17 cellular contexts compared by ENCODE assay signal in genomic region chr17:64090144-64090543, GRCh38. TPM values are rescaled to one million over a fixed set of nuclear protein-coding genes. Genes with fewer than 3 reads are reported as not detected.
A peak's percentile ranks its signal among the peaks of the same experiment; 100 is the strongest.
DNase-seq lines count a peak whose midpoint lies in the region; ATAC-seq and TF ChIP-seq lines count a peak whose summit lies in the region.
"Had no signal": no experiment of that assay in that cellular context is flagged by ENCODE, and none has a peak within 500 bp of the region (broad histone marks: within the 10 kb centered on the region; RNA-seq: fewer than 3 reads in every experiment).

No MANE protein-coding gene starts in this region.

- H4K20me1 ChIP-seq in MM.1S (ENCODE audit: insufficient read depth, low read length) (no peaks in the 10 kb centered on the region), GM23338 (replicated peaks; ENCODE audit: insufficient read depth) (no peaks in the 10 kb centered on the region)

- peaks cover 26% of the 10 kb centered on the region for H3K4me1 Mint-ChIP-seq in activated naive CD8-positive, alpha-beta T cell (ENCODE audit: low read depth)
- peaks cover 14% of the 10 kb centered on the region for H3K4me1 Mint-ChIP-seq in activated naive CD8-positive, alpha-beta T cell treated with anti-CD3 and anti-CD28 coated beads for 36 hours
- H3K4me1 Mint-ChIP-seq in activated naive CD8-positive, alpha-beta T cell treated with anti-CD3 and anti-CD28 coated beads, Interleukin-2, amount 50 U/mL, for 24 hours = peaks cover 55% of the 10 kb centered on the region
- peaks cover 80% of the 10 kb centered on the region for H3K4me1 Mint-ChIP-seq in stimulated activated effector memory CD8-positive, alpha-beta T cell treated with anti-CD3 and anti-CD28 coated beads, Interleukin-12 subunit alpha, Interleukin-12 subunit beta, amount 100 ng/mL, for 72 hours
- H3K4me1 Mint-ChIP-seq in GM23338 = peaks cover 8% of the 10 kb centered on the region; the same call in 2 of the 3 replicates

- H3K4me1 ChIP-seq in MM.1S (ENCODE audit: low read length) (peaks cover 95% of the 10 kb centered on the region), GM23338 (ENCODE audit: insufficient read depth) (peaks cover 11% of the 10 kb centered on the region)
- H3K4me1 ChIP-seq: BE2C had no signal

- H3K9me3 ChIP-seq in MM.1S (replicated peaks; ENCODE audit: insufficient read depth, low read length) = no peaks in the 10 kb centered on the region
- H3K9me3 ChIP-seq: BE2C, Caco-2 had no signal

- H3K27me3 ChIP-seq in MM.1S (replicated peaks; ENCODE audit: insufficient read depth, low read length) = no peaks in the 10 kb centered on the region
- no peaks in the 10 kb centered on the region for H3K27me3 ChIP-seq in GM23338 (ENCODE audit: insufficient read depth)
- H3K27me3 ChIP-seq: BE2C had no signal

- H3K9me3 Mint-ChIP-seq in activated naive CD8-positive, alpha-beta T cell (ENCODE audit: low read depth) = no peaks in the 10 kb centered on the region
- no peaks in the 10 kb centered on the region for H3K9me3 Mint-ChIP-seq in activated naive CD8-positive, alpha-beta T cell treated with anti-CD3 and anti-CD28 coated beads for 36 hours
- H3K9me3 Mint-ChIP-seq in activated naive CD8-positive, alpha-beta T cell treated with anti-CD3 and anti-CD28 coated beads, Interleukin-2, amount 50 U/mL, for 24 hours = no peaks in the 10 kb centered on the region
- H3K9me3 Mint-ChIP-seq in stimulated activated effector memory CD8-positive, alpha-beta T cell treated with anti-CD3 and anti-CD28 coated beads, Interleukin-12 subunit alpha, Interleukin-12 subunit beta, amount 100 ng/mL, for 72 hours = no peaks in the 10 kb centered on the region
- H3K9me3 Mint-ChIP-seq in GM23338 = no peaks in the 10 kb centered on the region
- H3K9me3 Mint-ChIP-seq: H9 had no signal

- no peaks in the 10 kb centered on the region for H3K27me3 Mint-ChIP-seq in activated naive CD8-positive, alpha-beta T cell
- H3K27me3 Mint-ChIP-seq in activated naive CD8-positive, alpha-beta T cell treated with anti-CD3 and anti-CD28 coated beads for 36 hours = no peaks in the 10 kb centered on the region
- no peaks in the 10 kb centered on the region for H3K27me3 Mint-ChIP-seq in activated naive CD8-positive, alpha-beta T cell treated with anti-CD3 and anti-CD28 coated beads, Interleukin-2, amount 50 U/mL, for 24 hours
- H3K27me3 Mint-ChIP-seq in GM23338 (ENCODE audit: insufficient read depth, low read depth, poor library complexity) = no peaks in the 10 kb centered on the region

- H3K4me3 Mint-ChIP-seq in activated naive CD8-positive, alpha-beta T cell = no peak overlapping the region
- H3K4me3 Mint-ChIP-seq in activated naive CD8-positive, alpha-beta T cell treated with anti-CD3 and anti-CD28 coated beads for 36 hours = no peak overlapping the region
- no peak overlapping the region for H3K4me3 Mint-ChIP-seq in activated naive CD8-positive, alpha-beta T cell treated with anti-CD3 and anti-CD28 coated beads, Interleukin-2, amount 50 U/mL, for 24 hours
- peak overlapping the region; percentile 3 for H3K4me3 Mint-ChIP-seq in stimulated activated effector memory CD8-positive, alpha-beta T cell treated with anti-CD3 and anti-CD28 coated beads, Interleukin-12 subunit alpha, Interleukin-12 subunit beta, amount 100 ng/mL, for 72 hours
- no peak overlapping the region for H3K4me3 Mint-ChIP-seq in GM23338
- H3K4me3 Mint-ChIP-seq: H9 had no signal

- H3K9ac ChIP-seq in MM.1S (ENCODE audit: low read length) = peak overlapping the region; percentile 74

- H3K9me2 ChIP-seq in MM.1S (replicated peaks; ENCODE audit: insufficient read depth, low read length) = no peaks in the 10 kb centered on the region
- no peaks in the 10 kb centered on the region for H3K9me2 ChIP-seq in GM23338 (ENCODE audit: insufficient read depth)

- peaks cover 76% of the 10 kb centered on the region for H3F3A ChIP-seq in MM.1S (ENCODE audit: insufficient read depth, low read length)
- H3F3A ChIP-seq in GM23338 (replicated peaks; ENCODE audit: low read depth) = no peaks in the 10 kb centered on the region

- H3K27ac ChIP-seq in MM.1S (ENCODE audit: low read length) (peak overlapping the region; percentile 98), GM23338 (ENCODE audit: low read depth) (no peak overlapping the region)

- ATAC-seq in activated naive CD8-positive, alpha-beta T cell treated with anti-CD3 and anti-CD28 coated beads, Interleukin-2, amount 50 U/mL, for 24 hours = no peak
- ATAC-seq in stimulated activated effector memory CD8-positive, alpha-beta T cell treated with anti-CD3 and anti-CD28 coated beads, Interleukin-12 subunit alpha, Interleukin-12 subunit beta, amount 100 ng/mL, for 72 hours = no peak
- no peak for ATAC-seq in HG03354 (IDR thresholded peaks at IDR 0.05; ENCODE audit: poor library complexity, severe bottlenecking, unreplicated experiment)
- ATAC-seq in GM23338 = no peak
- ATAC-seq: HepG2, Panc1, Right ventricle myocardium inferior had no signal

- peaks cover 19% of the 10 kb centered on the region for H3K36me3 ChIP-seq in MM.1S (replicated peaks; ENCODE audit: insufficient read depth, low read length)
- H3K36me3 ChIP-seq in GM23338 (ENCODE audit: insufficient read depth) = no peaks in the 10 kb centered on the region
- H3K36me3 ChIP-seq: BE2C had no signal

- TF ChIP-seq CTCF in MM.1S (IDR thresholded peaks at IDR 0.05; ENCODE audit: low read length) = no peak
- TF ChIP-seq CTCF in GM23338 (conservative IDR thresholded peaks at IDR 0.05; ENCODE audit: low read depth in 2 of 2) = no peak

- peak overlapping the region; percentile 12 for H3K27ac Mint-ChIP-seq in activated naive CD8-positive, alpha-beta T cell
- no peak overlapping the region for H3K27ac Mint-ChIP-seq in activated naive CD8-positive, alpha-beta T cell treated with anti-CD3 and anti-CD28 coated beads for 36 hours
- peak overlapping the region; percentile 21 for H3K27ac Mint-ChIP-seq in activated naive CD8-positive, alpha-beta T cell treated with anti-CD3 and anti-CD28 coated beads, Interleukin-2, amount 50 U/mL, for 24 hours
- no peak overlapping the region for H3K27ac Mint-ChIP-seq in stimulated activated effector memory CD8-positive, alpha-beta T cell treated with anti-CD3 and anti-CD28 coated beads, Interleukin-12 subunit alpha, Interleukin-12 subunit beta, amount 100 ng/mL, for 72 hours
- no peak overlapping the region for H3K27ac Mint-ChIP-seq in GM23338
- H3K27ac Mint-ChIP-seq: H9 had no signal

- H2AFZ ChIP-seq in MM.1S (ENCODE audit: low read length) = no peak overlapping the region
- H2AFZ ChIP-seq in GM23338 = no peak overlapping the region

- peaks cover 11% of the 10 kb centered on the region for H3K36me3 Mint-ChIP-seq in activated naive CD8-positive, alpha-beta T cell
- H3K36me3 Mint-ChIP-seq in activated naive CD8-positive, alpha-beta T cell treated with anti-CD3 and anti-CD28 coated beads for 36 hours = peaks cover 2% of the 10 kb centered on the region
- peaks cover 8% of the 10 kb centered on the region for H3K36me3 Mint-ChIP-seq in activated naive CD8-positive, alpha-beta T cell treated with anti-CD3 and anti-CD28 coated beads, Interleukin-2, amount 50 U/mL, for 24 hours (ENCODE audit: low read depth)
- H3K36me3 Mint-ChIP-seq in stimulated activated effector memory CD8-positive, alpha-beta T cell treated with anti-CD3 and anti-CD28 coated beads, Interleukin-12 subunit alpha, Interleukin-12 subunit beta, amount 100 ng/mL, for 72 hours = peaks cover 57% of the 10 kb centered on the region
- H3K36me3 Mint-ChIP-seq in GM23338 (ENCODE audit: low read depth) = no peaks in the 10 kb centered on the region

- H3K79me2 ChIP-seq in MM.1S (ENCODE audit: low read length) = peaks cover 100% of the 10 kb centered on the region
- H3K79me2 ChIP-seq in GM23338 (replicated peaks; ENCODE audit: insufficient read depth) = no peaks in the 10 kb centered on the region

- H3K4me3 ChIP-seq in MM.1S (ENCODE audit: low read length) = no peak overlapping the region
- H3K4me3 ChIP-seq in GM23338 = no peak overlapping the region

- DNase-seq in activated naive CD8-positive, alpha-beta T cell treated with anti-CD3 and anti-CD28 coated beads for 36 hours = no peak
- no peak for DNase-seq in MM.1S
- DNase-seq in activated naive CD8-positive, alpha-beta T cell treated with anti-CD3 and anti-CD28 coated beads, Interleukin-2, amount 50 U/mL, for 24 hours = no peak
- no peak for DNase-seq in stimulated activated effector memory CD8-positive, alpha-beta T cell treated with anti-CD3 and anti-CD28 coated beads, Interleukin-12 subunit alpha, Interleukin-12 subunit beta, amount 100 ng/mL, for 72 hours (ENCODE audit: low spot score in 2 of 2)
- DNase-seq in GM23338 (ENCODE audit: low spot score) = no peak
- DNase-seq: BE2C, Caco-2, H9, Karpas-422, NCI-H1105 treated with DMSO at 0.1 percent for 48 hours, NCI-H187, NCI-H774 had no signal

- H3K4me2 ChIP-seq in MM.1S (ENCODE audit: low read depth, low read length) (peak overlapping the region; percentile 82; the same call in 1 of the 2 replicates), GM23338 (no peak overlapping the region)

TF ChIP-seq in GM23338, 12 proteins besides CTCF, POLR2A, EP300 and RAD21:
- TF ChIP-seq ZNF114 (CRISPR knock-in tag; IDR thresholded peaks at IDR 0.05) (no peak), ETS1 (IDR thresholded peaks at IDR 0.05) (no peak), ZNF331 (CRISPR knock-in tag; IDR thresholded peaks at IDR 0.05; ENCODE audit: low read depth) (no peak), NANOG (IDR thresholded peaks at IDR 0.05; ENCODE audit: borderline replicate concordance) (no peak), EZH2phosphoT487 (IDR thresholded peaks at IDR 0.05; ENCODE audit: unreplicated experiment) (no peak), CREB1 (CRISPR knock-in tag; IDR thresholded peaks at IDR 0.05; ENCODE audit: low read depth) (no peak)

RNA-seq across cellular contexts. Expression of gene ERN1, which starts 39.8 kb away (rescaled TPM):
- total RNA-seq in activated naive CD8-positive, alpha-beta T cell treated with anti-CD3 and anti-CD28 coated beads for 36 hours = 1 to 10 TPM; 7.6 to 9.0 TPM
- 4.1 and 5.9 TPM in 2 replicates for total RNA-seq in GM23338 (2014; rRNA removed; shearing (Covaris generic))
- polyA plus RNA-seq in GM23338 (2016; fragmentation: Nextera tagmentation; extraction: Ambion mirVana) = 4.2 and 7.5 TPM in 2 replicates

Comparison
In these comparisons a context has a peak if more than half of its experiments do, and no peak if none do; other contexts are left out.
1. H3K27ac Mint-ChIP-seq: peak in activated naive CD8-positive, alpha-beta T cell (single experiment) and activated naive CD8-positive, alpha-beta T cell treated with anti-CD3 and anti-CD28 coated beads, Interleukin-2, amount 50 U/mL, for 24 hours (single experiment); none in activated naive CD8-positive, alpha-beta T cell treated with anti-CD3 and anti-CD28 coated beads for 36 hours (single experiment), stimulated activated effector memory CD8-positive, alpha-beta T cell treated with anti-CD3 and anti-CD28 coated beads, Interleukin-12 subunit alpha, Interleukin-12 subunit beta, amount 100 ng/mL, for 72 hours (single experiment) and GM23338 (single experiment).